9 cellular contexts compared by ENCODE assay signal in genomic region chr3:7929319-7929889, GRCh38.
"Had no signal": no experiment of that assay in that cellular context is flagged by ENCODE, and none has a peak within 500 bp of the region (broad histone marks: within the 10 kb centered on the region; RNA-seq: fewer than 3 reads in every experiment).

No MANE protein-coding gene starts in this region.

- ATAC-seq: HCT116, HepG2 had no signal

- H3K36me3 Mint-ChIP-seq: IgD-negative memory B cell had no signal

- H3K9ac ChIP-seq: GM23248 had no signal

- H3K36me3 ChIP-seq: HAP-1 had no signal

- DNase-seq: GM23248, GOT3, H7, HFFc6 had no signal

- H2AFZ ChIP-seq: GM23248 had no signal

- H3K4me3 Mint-ChIP-seq: HFFc6, IgD-negative memory B cell had no signal

- H3K4me3 ChIP-seq: GM23248, HAP-1 had no signal

- H3K4me1 Mint-ChIP-seq: IgD-negative memory B cell had no signal

- H3K4me1 ChIP-seq: HAP-1 had no signal

- H3K27ac Mint-ChIP-seq: HFFc6, IgD-negative memory B cell had no signal

- H3K27me3 Mint-ChIP-seq: IgD-negative memory B cell had no signal

- H3K9me3 ChIP-seq: HAP-1 had no signal

- H3K27ac ChIP-seq: GM23248, HL-60 had no signal
